8 cellular contexts compared by ENCODE assay signal in the genomic region with DNA sequence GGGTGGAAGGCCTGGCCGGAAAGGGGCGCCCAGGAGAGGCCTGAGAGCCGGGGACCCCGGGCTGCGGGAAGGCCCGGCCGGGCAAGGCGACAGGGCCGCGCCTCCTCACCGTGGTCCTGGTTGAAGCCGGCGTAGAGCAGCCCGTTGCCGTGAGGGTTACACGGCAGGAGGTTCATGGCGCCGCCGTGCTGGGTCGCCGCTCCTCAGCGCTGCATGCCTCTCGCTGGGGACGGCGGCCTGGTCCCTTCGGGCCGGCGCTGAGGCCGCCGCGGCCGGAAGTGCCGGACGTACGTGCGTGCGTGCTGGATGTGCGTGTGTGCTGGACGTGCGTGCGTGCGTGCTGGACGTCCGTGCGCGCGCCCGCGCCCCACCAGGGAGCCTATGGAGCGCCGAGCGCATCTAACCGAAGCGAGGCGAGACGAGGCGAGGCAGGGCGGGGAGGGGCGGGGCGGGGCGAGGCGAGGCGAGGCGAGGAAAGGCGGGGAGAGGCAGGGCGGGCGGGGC. TPM values are rescaled to one million over a fixed set of nuclear protein-coding genes. Genes with fewer than 3 reads are reported as not detected.
DNase-seq lines count a peak whose midpoint lies in the region; ATAC-seq lines count a peak whose summit lies in the region.

A gene (minus strand): TSS at position 280 of the 504 bp plus-strand sequence. CDS start 104 bp downstream, at position 176.

- peaks cover 0 to 24% (median 4%) of the 10 kb centered on the region in 3 donors for H3K36me3 Mint-ChIP-seq in CD8-positive, alpha-beta memory T cell
- H3K36me3 Mint-ChIP-seq in activated CD8-positive, alpha-beta memory T cell treated with anti-CD3 and anti-CD28 coated beads, Interleukin-2, amount 10 ng/mL, durations not matched to agents 7 days and 5 days = peaks cover 13% of the 10 kb centered on the region

- H2BK5ac ChIP-seq in mesendoderm (ENCODE audit: low read length) = no peak within 1 kb of the TSS

- H3K27me3 ChIP-seq in CD8-positive, alpha-beta memory T cell (ENCODE audit: insufficient read depth, low read length, poor library complexity, severe bottlenecking) = no peaks in the 10 kb centered on the region
- H3K27me3 ChIP-seq in endocrine pancreas (ENCODE audit: control insufficient read depth, insufficient read depth, low read length) = no peaks in the 10 kb centered on the region
- no peaks in the 10 kb centered on the region for H3K27me3 ChIP-seq in mesendoderm (ENCODE audit: insufficient read depth, low read length, poor library complexity)

- H2BK120ac ChIP-seq in mesendoderm (ENCODE audit: low read depth, low read length) = no peak within 1 kb of the TSS

- peak within 1 kb of the TSS; percentile 90 for H3K27ac ChIP-seq in CD8-positive, alpha-beta memory T cell (ENCODE audit: low read depth, low read length)
- H3K27ac ChIP-seq in mesendoderm (ENCODE audit: low read depth, low read length) = peak within 1 kb of the TSS; percentile 87

- H3K56ac ChIP-seq in mesendoderm (ENCODE audit: low read length) = peak within 1 kb of the TSS; percentile 100

- POLR2A ChIA-PET in CD8-positive, alpha-beta memory T cell (lab: Charles Lee) = interaction anchor here (0.6 kb wide), 1 partner anchor 94 kb away, joined by 3 read pairs; no protein-coding TSS in a partner anchor

- H4K5ac ChIP-seq in mesendoderm (ENCODE audit: low read length) = no peak within 1 kb of the TSS

- H3K18ac ChIP-seq in mesendoderm (ENCODE audit: low read length) = peak within 1 kb of the TSS; percentile 53

- CTCF ChIA-PET in CD8-positive, alpha-beta memory T cell (lab: Charles Lee) = no interaction called here
- CTCF ChIA-PET in activated CD8-positive, alpha-beta memory T cell treated with anti-CD3 and anti-CD28 coated beads, Interleukin-2, amount 10 ng/mL, durations not matched to agents 7 days and 5 days (lab: Charles Lee) = interaction anchor here (0.9 to 1.3 kb wide), 3 partner anchors 56 to 311 kb away, joined by 3 read pairs; no protein-coding TSS in a partner anchor

- peak; percentile 79 to 92 (median 87) for DNase-seq in CD8-positive, alpha-beta memory T cell
- DNase-seq in HUDEP-2 (lab: John Stamatoyannopoulos, UW; ENCODE audit: unreplicated experiment in 76 of 76) (peak in 74 of 76 experiments; percentile 15 to 96 (median 87)), NOMO-1 treated with dmso at 0.1 percent for 144 hours (lab: John Stamatoyannopoulos, UW; ENCODE audit: unreplicated experiment) (peak; percentile 87), mesendoderm (peak; percentile 97)
- peak; percentile 93 for DNase-seq in activated CD8-positive, alpha-beta memory T cell treated with anti-CD3 and anti-CD28 coated beads, Interleukin-2, amount 10 ng/mL, durations not matched to agents 7 days and 5 days
- peak; percentile 80 for DNase-seq in stimulated activated CD8-positive, alpha-beta memory T cell treated with anti-CD3 and anti-CD28 coated beads, Interleukin-12 subunit alpha, Interleukin-12 subunit beta, amount 100 ng/mL, for 4 hours (ENCODE audit: low read depth)

- H3K4me2 ChIP-seq in mesendoderm (ENCODE audit: low read length) = peak within 1 kb of the TSS; percentile 81

- H3K27me3 Mint-ChIP-seq in CD8-positive, alpha-beta memory T cell = peaks cover 0 to 2% of the 10 kb centered on the region in 2 donors
- H3K27me3 Mint-ChIP-seq in activated CD8-positive, alpha-beta memory T cell treated with anti-CD3 and anti-CD28 coated beads, Interleukin-2, amount 10 ng/mL, durations not matched to agents 7 days and 5 days = peaks cover 2% of the 10 kb centered on the region

- no peak within 1 kb of the TSS for H2BK15ac ChIP-seq in mesendoderm (replicated peaks; ENCODE audit: low read depth)

- H3K9ac ChIP-seq in endocrine pancreas (ENCODE audit: control insufficient read depth, insufficient read depth, low read length) (peak within 1 kb of the TSS; percentile 94), mesendoderm (ENCODE audit: low read length) (peak within 1 kb of the TSS; percentile 99)

- WGBS in mesendoderm (ENCODE audit: extremely low coverage, insufficient coverage, low lambda C conversion rate) = no CpG with 5 or more reads among the region's 67 CpGs

- peak within 1 kb of the TSS; percentile 77 to 92 (median 84) for H3K4me3 Mint-ChIP-seq in CD8-positive, alpha-beta memory T cell
- H3K4me3 Mint-ChIP-seq in activated CD8-positive, alpha-beta memory T cell treated with anti-CD3 and anti-CD28 coated beads, Interleukin-2, amount 10 ng/mL, durations not matched to agents 7 days and 5 days = peak within 1 kb of the TSS; percentile 77

- peaks cover 15% of the 10 kb centered on the region for H3K36me3 ChIP-seq in CD8-positive, alpha-beta memory T cell (ENCODE audit: insufficient read depth, low read length)
- no peaks in the 10 kb centered on the region for H3K36me3 ChIP-seq in endocrine pancreas (ENCODE audit: control insufficient read depth, insufficient read depth, low read length)
- H3K36me3 ChIP-seq in mesendoderm (ENCODE audit: control insufficient read depth, insufficient read depth, low read length) = peaks cover 6% of the 10 kb centered on the region

- peak within 1 kb of the TSS; percentile 99 for H3K23ac ChIP-seq in mesendoderm (ENCODE audit: low read length)

- H3K4ac ChIP-seq in mesendoderm (ENCODE audit: low read depth, low read length) = peak within 1 kb of the TSS; percentile 58

- ATAC-seq in GM21367 (IDR thresholded peaks at IDR 0.05; ENCODE audit: unreplicated experiment) = peak; percentile 70
- ATAC-seq in activated CD8-positive, alpha-beta memory T cell treated with anti-CD3 and anti-CD28 coated beads, Interleukin-2, amount 10 ng/mL, durations not matched to agents 7 days and 5 days = peak; percentile 89

- peak within 1 kb of the TSS; percentile 78 for H3K4me3 ChIP-seq in CD8-positive, alpha-beta memory T cell (ENCODE audit: low read length)
- peak within 1 kb of the TSS; percentile 30 for H3K4me3 ChIP-seq in endocrine pancreas (ENCODE audit: control insufficient read depth, insufficient read depth, low read length)
- peak within 1 kb of the TSS; percentile 97 for H3K4me3 ChIP-seq in mesendoderm (ENCODE audit: low read length)

- H3K4me1 ChIP-seq in CD8-positive, alpha-beta memory T cell (ENCODE audit: insufficient read depth, low read length) = peaks cover 26% of the 10 kb centered on the region
- peaks cover 4% of the 10 kb centered on the region for H3K4me1 ChIP-seq in endocrine pancreas (ENCODE audit: control insufficient read depth, insufficient read depth, low read length)
- peaks cover 3% of the 10 kb centered on the region for H3K4me1 ChIP-seq in mesendoderm (ENCODE audit: control insufficient read depth, low read depth, low read length)

- peaks cover 22% of the 10 kb centered on the region for H3K79me1 ChIP-seq in mesendoderm (ENCODE audit: low read length)

- H2AK5ac ChIP-seq in mesendoderm (ENCODE audit: low read length) = no peak within 1 kb of the TSS

- no peaks in the 10 kb centered on the region for H3K9me3 Mint-ChIP-seq in CD8-positive, alpha-beta memory T cell
- no peaks in the 10 kb centered on the region for H3K9me3 Mint-ChIP-seq in activated CD8-positive, alpha-beta memory T cell treated with anti-CD3 and anti-CD28 coated beads, Interleukin-2, amount 10 ng/mL, durations not matched to agents 7 days and 5 days (ENCODE audit: low read depth)

- no peaks in the 10 kb centered on the region for H3K9me3 ChIP-seq in CD8-positive, alpha-beta memory T cell (ENCODE audit: low read length)
- H3K9me3 ChIP-seq in endocrine pancreas (ENCODE audit: control insufficient read depth, low read length) = no peaks in the 10 kb centered on the region

- peak within 1 kb of the TSS; percentile 91 for H4K8ac ChIP-seq in mesendoderm (ENCODE audit: low read depth, low read length)

- peaks cover 43% of the 10 kb centered on the region for H3K79me2 ChIP-seq in mesendoderm (ENCODE audit: control insufficient read depth, insufficient read depth, low read length)

- H3K27ac Mint-ChIP-seq in CD8-positive, alpha-beta memory T cell = peak within 1 kb of the TSS; percentile 74 to 96 (median 83)
- peak within 1 kb of the TSS; percentile 79 for H3K27ac Mint-ChIP-seq in activated CD8-positive, alpha-beta memory T cell treated with anti-CD3 and anti-CD28 coated beads, Interleukin-2, amount 10 ng/mL, durations not matched to agents 7 days and 5 days

- peaks cover 18 to 37% (median 27%) of the 10 kb centered on the region in 3 donors for H3K4me1 Mint-ChIP-seq in CD8-positive, alpha-beta memory T cell
- H3K4me1 Mint-ChIP-seq in activated CD8-positive, alpha-beta memory T cell treated with anti-CD3 and anti-CD28 coated beads, Interleukin-2, amount 10 ng/mL, durations not matched to agents 7 days and 5 days = peaks cover 16% of the 10 kb centered on the region

RNA-seq across cellular contexts. Expression of the gene that starts here (rescaled TPM):
- 10 to 100 TPM; 49.1 to 50.1 TPM for total RNA-seq in CD8-positive, alpha-beta memory T cell
- 41.9 TPM for polyA plus RNA-seq in CD8-positive, alpha-beta memory T cell
- total RNA-seq in activated CD8-positive, alpha-beta memory T cell treated with anti-CD3 and anti-CD28 coated beads, Interleukin-2, amount 10 ng/mL, durations not matched to agents 7 days and 5 days = 10 to 100 TPM; 37.0 to 41.4 TPM
- polyA plus RNA-seq in mesendoderm (2013, experiment 1 of 2) = 84.0 TPM
- 85.0 TPM for polyA plus RNA-seq in mesendoderm (2013, experiment 2 of 2)

Comparison
In these comparisons a context has a peak if more than half of its experiments do, and no peak if none do; other contexts are left out.
1. Peak in every context shown above with its lines: DNase-seq, ATAC-seq, H3K4me3 ChIP-seq and H3K27ac ChIP-seq.
2. H3K4me3 ChIP-seq: peak in every context shown above with its lines; median percentile 97 in mesendoderm; 78 in CD8-positive, alpha-beta memory T cell; 30 in endocrine pancreas.